8 cellular contexts compared by ENCODE assay signal in the genomic region with DNA sequence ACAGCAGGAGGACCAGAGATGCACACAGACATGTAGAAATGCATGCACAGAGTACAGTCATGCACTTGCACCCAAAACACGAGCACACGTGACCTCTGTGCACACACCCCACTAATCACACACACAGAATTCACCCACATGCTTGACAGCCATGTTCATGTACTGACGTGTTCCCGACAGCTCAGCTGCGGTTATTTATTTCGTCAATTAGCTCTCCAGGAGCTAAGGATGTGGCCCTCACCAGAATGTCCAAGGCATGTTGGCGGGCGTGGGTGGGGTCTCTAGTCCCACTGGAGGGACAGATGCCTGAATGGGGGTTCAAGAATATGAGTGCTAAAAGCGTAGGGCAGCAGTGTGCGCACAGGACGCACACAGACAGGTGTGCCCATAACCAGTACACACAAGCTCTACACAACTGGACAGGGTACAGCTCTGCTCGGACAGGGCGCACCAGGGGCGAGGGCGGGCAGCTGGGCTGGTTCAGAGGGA. TPM values are rescaled to one million over a fixed set of nuclear protein-coding genes. Genes with fewer than 3 reads are reported as not detected.
DNase-seq lines count a peak whose midpoint lies in the region; ATAC-seq, FAIRE-seq and TF ChIP-seq lines count a peak whose summit lies in the region.

No MANE protein-coding gene starts in this region.

- H3K79me2 ChIP-seq in SU-DHL-6 (ENCODE audit: insufficient read depth, low read length) (peaks cover 22% of the 10 kb centered on the region), endothelial cell of umbilical vein (ENCODE audit: control insufficient read depth, insufficient read depth, low read length) (peaks cover 16% of the 10 kb centered on the region), osteoblast (ENCODE audit: insufficient read depth, low read length) (peaks cover 32% of the 10 kb centered on the region)

- H3K4me3 ChIP-seq in GM06990 (replicated peaks; ENCODE audit: low read depth, low read length) (peak overlapping the region; percentile 83), SU-DHL-6 (ENCODE audit: insufficient read depth, low read length, poor library complexity, severe bottlenecking) (peak overlapping the region; percentile 85), endothelial cell of umbilical vein (replicated peaks in 1 of 3; ENCODE audit: insufficient read depth in 1 of 3, low read depth in 1 of 3, low read length in 3 of 3) (peak overlapping the region in 1 of 3 experiments; percentile 67), osteoblast (ENCODE audit: insufficient read depth, low read length) (peak overlapping the region; percentile 98)

- BruUV-seq in endothelial cell of umbilical vein (replicated peaks; lab: Mats Ljungman, UMichigan) = no TSS peak

- DNase-seq in GM06990 (ENCODE audit: extremely low read depth, insufficient read length) = no peak
- no peak for DNase-seq in endothelial cell of umbilical vein (ENCODE audit: low read depth, low spot score)
- peak; percentile 77 for DNase-seq in osteoblast (ENCODE audit: insufficient read length, low spot score, missing footprints)
- no peak for DNase-seq in NCI-H774 (lab: John Stamatoyannopoulos, UW)
- DNase-seq in AG08395 (ENCODE audit: low spot score) = no peak

- H3K9ac ChIP-seq in SU-DHL-6 (ENCODE audit: low read length) (peak overlapping the region; percentile 89), endothelial cell of umbilical vein (replicated peaks; ENCODE audit: extremely low read depth, insufficient read depth, low read length) (no peak overlapping the region)

- H3K9me3 ChIP-seq in SU-DHL-6 (ENCODE audit: insufficient read depth, low read length) = no peaks in the 10 kb centered on the region
- H3K9me3 ChIP-seq in endothelial cell of umbilical vein (replicated peaks; ENCODE audit: control insufficient read depth, insufficient read depth, low read length) = no peaks in the 10 kb centered on the region
- no peaks in the 10 kb centered on the region for H3K9me3 ChIP-seq in osteoblast (ENCODE audit: low read depth, low read length)

- no peaks in the 10 kb centered on the region for H4K20me1 ChIP-seq in SU-DHL-6 (ENCODE audit: low read depth, low read length)
- H4K20me1 ChIP-seq in endothelial cell of umbilical vein (replicated peaks; ENCODE audit: control insufficient read depth, extremely low read depth, insufficient read depth, low read length) = no peaks in the 10 kb centered on the region
- H4K20me1 ChIP-seq in osteoblast (ENCODE audit: insufficient read depth, low read length) = peaks cover 11% of the 10 kb centered on the region

- H3K36me3 ChIP-seq in GM06990 (ENCODE audit: control insufficient read depth, insufficient read depth, low read length) = peaks cover 12% of the 10 kb centered on the region
- H3K36me3 ChIP-seq in SU-DHL-6 (ENCODE audit: low read length) = peaks cover 7% of the 10 kb centered on the region; the same call in 1 of the 2 replicates
- peaks cover 3 to 7% of the 10 kb centered on the region in 2 experiments for H3K36me3 ChIP-seq in endothelial cell of umbilical vein (ENCODE audit: control insufficient read depth in 2 of 2, extremely low read depth in 1 of 2, insufficient read depth in 2 of 2, low read length in 2 of 2)
- H3K36me3 ChIP-seq in osteoblast (ENCODE audit: insufficient read depth, low read length) = peaks cover 25% of the 10 kb centered on the region

- CTCF ChIA-PET in endothelial cell of umbilical vein (lab: Charles Lee) = interaction anchor here (0.6 to 4.2 kb wide), 31 partner anchors 8 to 484 kb away, joined by 3 to 34 read pairs (median 5); a partner anchor contains a TSS

- dilution Hi-C loops in endothelial cell of umbilical vein (cut with MboI; ENCODE audit: extremely low pct_ligation_motif_present, low sequenced_read_pairs) = no loop called here

- H3K27ac ChIP-seq in SU-DHL-6 (ENCODE audit: low read depth, low read length) = peak overlapping the region; percentile 87
- no peak overlapping the region for H3K27ac ChIP-seq in endothelial cell of umbilical vein (ENCODE audit: insufficient read depth, low read depth, low read length)
- H3K27ac ChIP-seq in osteoblast (ENCODE audit: low read depth, low read length) = peak overlapping the region; percentile 74

- TF ChIP-seq POLR2A in endothelial cell of umbilical vein (IDR thresholded peaks at IDR 0.05; ENCODE audit: low read depth, low read length) = no peak

- H3K9me2 ChIP-seq in SU-DHL-6 (replicated peaks; ENCODE audit: insufficient read depth, low read length) = no peaks in the 10 kb centered on the region

- H3K9me1 ChIP-seq in endothelial cell of umbilical vein (replicated peaks; ENCODE audit: control insufficient read depth, extremely low read depth, insufficient read depth, low read length) = no peaks in the 10 kb centered on the region

- intact Hi-C loops in endothelial cell of umbilical vein (cut with micrococcal nuclease) = no loop called here

- peaks cover 20% of the 10 kb centered on the region for H3K4me1 ChIP-seq in endothelial cell of umbilical vein (ENCODE audit: control insufficient read depth, extremely low read depth, insufficient read depth, low read length)
- H3K4me1 ChIP-seq in osteoblast (ENCODE audit: insufficient read depth, low read length) = peaks cover 35% of the 10 kb centered on the region

- FAIRE-seq in endothelial cell of umbilical vein (lab: Jason Lieb, UNC) = no peak

- no peaks in the 10 kb centered on the region for H3K27me3 ChIP-seq in GM06990 (replicated peaks; ENCODE audit: control insufficient read depth, insufficient read depth, low read length)
- H3K27me3 ChIP-seq in SU-DHL-6 (ENCODE audit: low read length) = no peaks in the 10 kb centered on the region
- H3K27me3 ChIP-seq in endothelial cell of umbilical vein (ENCODE audit: control insufficient read depth in 2 of 2, insufficient read depth in 2 of 2, low read length in 2 of 2) = no peaks in the 10 kb centered on the region
- no peaks in the 10 kb centered on the region for H3K27me3 ChIP-seq in osteoblast (ENCODE audit: insufficient read depth, low read length)

- ATAC-seq in HG02571 (IDR thresholded peaks at IDR 0.05; ENCODE audit: unreplicated experiment) (peak; percentile 2), GM21717 (IDR thresholded peaks at IDR 0.05; ENCODE audit: unreplicated experiment) (no peak)

- no peak for TF ChIP-seq CTCF in GM06990 (IDR thresholded peaks at IDR 0.05; ENCODE audit: insufficient read depth, low read length, poor library complexity, severe bottlenecking)
- no peak for TF ChIP-seq CTCF in SU-DHL-6 (IDR thresholded peaks at IDR 0.05; ENCODE audit: insufficient read depth, low read length, poor library complexity, severe bottlenecking)
- TF ChIP-seq CTCF in endothelial cell of umbilical vein (IDR thresholded peaks at IDR 0.05; ENCODE audit: extremely low read depth in 1 of 2, insufficient read depth in 1 of 2, low read depth in 1 of 2, low read length in 2 of 2) = no peak
- TF ChIP-seq CTCF in osteoblast (IDR thresholded peaks at IDR 0.05; ENCODE audit: extremely low read depth, low read depth, low read length) = no peak

- peak overlapping the region; percentile 37 for H2AFZ ChIP-seq in SU-DHL-6 (ENCODE audit: low read depth, low read length, severe bottlenecking)
- H2AFZ ChIP-seq in endothelial cell of umbilical vein (ENCODE audit: low read depth, low read length) = no peak overlapping the region
- peak overlapping the region; percentile 94 for H2AFZ ChIP-seq in osteoblast (ENCODE audit: low read length)

- H3F3A ChIP-seq in SU-DHL-6 (ENCODE audit: insufficient read depth) = peaks cover 19% of the 10 kb centered on the region

- POLR2A ChIA-PET in endothelial cell of umbilical vein (lab: Charles Lee) = interaction anchor here (0.6 to 0.7 kb wide), 3 partner anchors 8 to 618 kb away, joined by 3 read pairs; no protein-coding TSS in a partner anchor

- H3K4me2 ChIP-seq in SU-DHL-6 (ENCODE audit: low read depth, low read length, poor library complexity, severe bottlenecking) = peak overlapping the region; percentile 70
- peak overlapping the region; percentile 51 for H3K4me2 ChIP-seq in endothelial cell of umbilical vein (ENCODE audit: insufficient read depth, low read length)
- H3K4me2 ChIP-seq in osteoblast (ENCODE audit: insufficient read depth, low read length) = peak overlapping the region; percentile 95

RNA-seq across cellular contexts. Expression of a gene that starts 0.6 kb away (rescaled TPM):
- total RNA-seq in endothelial cell of umbilical vein (64.2 and 67.4 TPM in 2 replicates), osteoblast (47.1 and 56.1 TPM in 2 replicates)
- 27.1 and 35.3 TPM in 2 replicates for polyA plus RNA-seq in endothelial cell of umbilical vein
- polyA plus RNA-seq in endothelial cell of umbilical vein (2011; cell fraction: cytosol; rRNA removed) = 47.9 and 49.4 TPM in 2 replicates
- 53.5 and 53.7 TPM in 2 replicates for polyA plus RNA-seq in endothelial cell of umbilical vein (2011; cell fraction: nucleus; rRNA removed)
- 54.7 and 59.8 TPM in 2 replicates for polyA plus RNA-seq in endothelial cell of umbilical vein (2012)
- polyA minus RNA-seq in endothelial cell of umbilical vein = 54.7 and 61.4 TPM in 2 replicates
- polyA minus RNA-seq in endothelial cell of umbilical vein (2011; cell fraction: cytosol; rRNA and poly(A)+ RNA removed) = 34.2 TPM
- polyA minus RNA-seq in endothelial cell of umbilical vein (2011; cell fraction: nucleus; rRNA and poly(A)+ RNA removed) = 20.4 and 23.1 TPM in 2 replicates

RNA-seq across cellular contexts. Expression of a gene that starts 0.9 kb away (rescaled TPM):
- total RNA-seq in endothelial cell of umbilical vein (4.7 and 5.7 TPM in 2 replicates), osteoblast (0.59 and 1.4 TPM in 2 replicates)
- 5.3 and 6.9 TPM in 2 replicates for polyA plus RNA-seq in endothelial cell of umbilical vein
- polyA plus RNA-seq in endothelial cell of umbilical vein (2011; cell fraction: cytosol; rRNA removed) = 2.8 and 4.4 TPM in 2 replicates
- polyA plus RNA-seq in endothelial cell of umbilical vein (2011; cell fraction: nucleus; rRNA removed) = 9.4 and 14.5 TPM in 2 replicates
- 4.0 and 6.1 TPM in 2 replicates for polyA plus RNA-seq in endothelial cell of umbilical vein (2012)
- 1.1 and 3.2 TPM in 2 replicates for polyA minus RNA-seq in endothelial cell of umbilical vein
- 4.7 TPM for polyA minus RNA-seq in endothelial cell of umbilical vein (2011; cell fraction: cytosol; rRNA and poly(A)+ RNA removed)
- polyA minus RNA-seq in endothelial cell of umbilical vein (2011; cell fraction: nucleus; rRNA and poly(A)+ RNA removed) = 1.8 and 2.5 TPM in 2 replicates

RNA-seq across cellular contexts. Expression of a gene that starts 10.6 kb away (rescaled TPM):
- 25.9 and 30.0 TPM in 2 replicates for total RNA-seq in endothelial cell of umbilical vein
- polyA plus RNA-seq in endothelial cell of umbilical vein = 8.7 and 10.0 TPM in 2 replicates
- polyA plus RNA-seq in endothelial cell of umbilical vein (2011; cell fraction: cytosol; rRNA removed) = 8.2 and 10.6 TPM in 2 replicates
- 32.4 and 36.0 TPM in 2 replicates for polyA plus RNA-seq in endothelial cell of umbilical vein (2011; cell fraction: nucleus; rRNA removed)
- 14.1 and 17.3 TPM in 2 replicates for polyA plus RNA-seq in endothelial cell of umbilical vein (2012)
- polyA minus RNA-seq in endothelial cell of umbilical vein = 7.2 and 8.8 TPM in 2 replicates
- 4.8 TPM for polyA minus RNA-seq in endothelial cell of umbilical vein (2011; cell fraction: cytosol; rRNA and poly(A)+ RNA removed)
- polyA minus RNA-seq in endothelial cell of umbilical vein (2011; cell fraction: nucleus; rRNA and poly(A)+ RNA removed) = 6.7 and 10.1 TPM in 2 replicates
- total RNA-seq in osteoblast = 12.1 and 14.5 TPM in 2 replicates

RNA-seq across cellular contexts. Expression of a gene that starts 24.1 kb away (rescaled TPM):
- 51.1 TPM in 2 replicates for total RNA-seq in endothelial cell of umbilical vein
- polyA plus RNA-seq in endothelial cell of umbilical vein = 78.8 and 113 TPM in 2 replicates
- polyA plus RNA-seq in endothelial cell of umbilical vein (2011; cell fraction: cytosol; rRNA removed) = 47.3 and 58.0 TPM in 2 replicates
- polyA plus RNA-seq in endothelial cell of umbilical vein (2011; cell fraction: nucleus; rRNA removed) = 131 and 167 TPM in 2 replicates
- 27.4 and 36.1 TPM in 2 replicates for polyA plus RNA-seq in endothelial cell of umbilical vein (2012)
- 38.5 and 50.7 TPM in 2 replicates for polyA minus RNA-seq in endothelial cell of umbilical vein
- 28.2 TPM for polyA minus RNA-seq in endothelial cell of umbilical vein (2011; cell fraction: cytosol; rRNA and poly(A)+ RNA removed)
- 42.7 and 46.8 TPM in 2 replicates for polyA minus RNA-seq in endothelial cell of umbilical vein (2011; cell fraction: nucleus; rRNA and poly(A)+ RNA removed)
- 21.0 and 23.9 TPM in 2 replicates for total RNA-seq in osteoblast

RNA-seq across cellular contexts. Expression of a gene that starts 55.6 kb away (rescaled TPM):
- total RNA-seq in endothelial cell of umbilical vein = 5.8 and 6.0 TPM in 2 replicates
- 2.8 and 4.5 TPM in 2 replicates for polyA plus RNA-seq in endothelial cell of umbilical vein
- polyA plus RNA-seq in endothelial cell of umbilical vein (2011; cell fraction: cytosol; rRNA removed) = 0.79 and 1.2 TPM in 2 replicates
- polyA plus RNA-seq in endothelial cell of umbilical vein (2011; cell fraction: nucleus; rRNA removed) = 2.4 and 2.8 TPM in 2 replicates
- polyA plus RNA-seq in endothelial cell of umbilical vein (2012) = 0.66 and 1.6 TPM in 2 replicates
- polyA minus RNA-seq in endothelial cell of umbilical vein = 1.0 and 1.5 TPM in 2 replicates
- polyA minus RNA-seq in endothelial cell of umbilical vein (2011; cell fraction: cytosol; rRNA and poly(A)+ RNA removed) = 1.7 TPM
- polyA minus RNA-seq in endothelial cell of umbilical vein (2011; cell fraction: nucleus; rRNA and poly(A)+ RNA removed) = 2.2 and 4.4 TPM in 2 replicates
- 0.59 and 1.1 TPM in 2 replicates for total RNA-seq in osteoblast
